In genomic region chr7:91957823-91958222, GRCh38 we compare ENCODE assay signal across 11 cellular contexts.
"Had no signal": no experiment of that assay in that cellular context is flagged by ENCODE, and none has a peak within 500 bp of the region (broad histone marks: within the 10 kb centered on the region; RNA-seq: fewer than 3 reads in every experiment).

No MANE protein-coding gene starts in this region.

- H3K36me3 ChIP-seq: lower lobe of right lung, pancreas, thyroid gland had no signal

- H3K36me3 Mint-ChIP-seq: natural killer cell had no signal

- H3K9me3 Mint-ChIP-seq: activated T-cell treated with anti-CD3 and anti-CD28 coated beads, Interleukin-2, amount 50 U/mL, for 72 hours; effector memory CD8-positive, alpha-beta T cell; natural killer cell; stimulated activated naive B cell treated with anti-CD40 and anti-IgM and Interleukin-4, amounts not matched to agents 10 μg/mL and 1 μg/mL and 100 μg/mL, for 72 hours had no signal

- H3K9me3 ChIP-seq: lower lobe of right lung, pancreas, thyroid gland had no signal

- H3K4me3 ChIP-seq: lower lobe of right lung, pancreas, thyroid gland had no signal

- H3K27ac Mint-ChIP-seq: activated T-cell treated with anti-CD3 and anti-CD28 coated beads, Interleukin-2, amount 50 U/mL, for 72 hours; stimulated activated naive B cell treated with anti-CD40 and anti-IgM and Interleukin-4, amounts not matched to agents 10 μg/mL and 1 μg/mL and 100 μg/mL, for 72 hours had no signal

- ATAC-seq: activated T-cell treated with anti-CD3 and anti-CD28 coated beads, Interleukin-2, amount 50 U/mL, for 72 hours; effector memory CD8-positive, alpha-beta T cell; lower lobe of right lung; natural killer cell; stimulated activated naive B cell treated with anti-CD40 and anti-IgM and Interleukin-4, amounts not matched to agents 10 μg/mL and 1 μg/mL and 100 μg/mL, for 72 hours had no signal

- DNase-seq: activated CD4-positive, alpha-beta T cell treated with anti-CD3 and anti-CD28 coated beads, Interleukin-2, amount 50 U/mL, for 4 hours; activated effector memory CD4-positive, alpha-beta T cell treated with anti-CD3 and anti-CD28 coated beads, Interleukin-2, amount 50 U/mL, for 16 hours; activated naive CD4-positive, alpha-beta T cell treated with anti-CD3 and anti-CD28 coated beads, Interleukin-2, amount 50 U/mL, for 16 hours; activated T-cell treated with anti-CD3 and anti-CD28 coated beads, Interleukin-2, amount 50 U/mL, for 72 hours; effector memory CD8-positive, alpha-beta T cell; kidney glomerular epithelial cell; lower lobe of right lung; natural killer cell; pancreas; stimulated activated naive B cell treated with anti-CD40 and anti-IgM and Interleukin-4, amounts not matched to agents 10 μg/mL and 1 μg/mL and 100 μg/mL, for 72 hours; thyroid gland had no signal

- H3K27ac ChIP-seq: lower lobe of right lung, pancreas, thyroid gland had no signal

- H3K27me3 ChIP-seq: pancreas, thyroid gland had no signal
